Comparison of ENCODE assay signal across 8 cellular contexts in the genomic region with DNA sequence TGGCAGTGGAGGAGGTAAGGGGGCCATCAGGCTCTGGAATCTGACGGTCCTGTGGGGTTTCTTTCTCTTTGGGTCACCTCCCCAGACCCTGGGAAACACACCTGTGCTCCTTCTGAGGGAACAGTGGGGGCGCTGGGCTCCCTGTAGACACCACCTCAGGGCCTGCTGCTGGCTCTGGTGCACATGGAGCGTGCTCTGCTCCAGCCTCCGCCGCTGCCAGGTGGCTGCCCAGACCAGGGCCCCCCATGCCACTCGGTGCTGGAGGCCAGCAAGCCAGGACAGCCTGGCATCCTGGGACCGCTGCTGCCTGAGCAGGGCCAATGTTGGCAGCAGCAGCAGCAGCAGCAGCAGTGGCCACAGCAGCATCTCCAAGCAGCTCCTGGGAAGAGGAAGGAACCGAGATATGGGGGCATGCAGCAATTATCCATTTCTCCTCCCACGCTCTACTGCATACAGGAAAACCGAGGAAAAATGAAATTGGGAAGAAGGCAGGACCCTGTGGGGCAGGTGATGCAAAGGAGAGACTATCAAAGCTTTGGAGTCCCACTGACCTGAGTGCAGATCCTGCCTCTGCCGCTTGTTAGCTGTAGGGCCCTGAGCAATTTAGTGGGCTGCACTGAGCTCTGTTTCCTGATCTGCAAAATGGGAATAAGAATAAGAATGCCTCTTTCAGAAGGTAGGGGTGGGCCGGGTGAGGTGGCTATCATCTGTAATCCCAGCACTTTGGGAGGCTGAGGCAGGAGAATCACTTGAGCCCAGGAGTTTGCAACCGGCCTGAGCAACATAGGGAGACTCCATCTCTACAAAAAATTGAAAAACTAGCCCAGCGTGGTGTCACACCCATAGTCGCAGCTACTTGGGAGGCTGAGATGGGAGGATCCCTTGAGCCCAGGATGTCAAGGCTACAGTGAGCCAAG. TPM values are rescaled to one million over a fixed set of nuclear protein-coding genes. Genes with fewer than 3 reads are reported as not detected.
A peak's percentile ranks its signal among the peaks of the same experiment; 100 is the strongest.
DNase-seq lines count a peak whose midpoint lies in the region; ATAC-seq, FAIRE-seq and TF ChIP-seq lines count a peak whose summit lies in the region.

No MANE protein-coding gene starts in this region.

- H3K27ac ChIP-seq in A673 (ENCODE audit: low read depth, low read length, poor library complexity, severe bottlenecking), result peak overlapping the region; percentile 54
- peak overlapping the region; percentile 83 for H3K27ac ChIP-seq in HL-60 (replicated peaks)
- H3K27ac ChIP-seq in muscle layer of colon (ENCODE audit: low read depth, low read length), result peak overlapping the region; percentile 96

- TF ChIP-seq CTCF in A673 (conservative IDR thresholded peaks at IDR 0.05; ENCODE audit: low read depth, low read length), result no peak
- TF ChIP-seq CTCF in HL-60 (IDR thresholded peaks at IDR 0.05; ENCODE audit: insufficient read depth, low read length), result no peak
- TF ChIP-seq CTCF in bronchial epithelial cell (IDR thresholded peaks at IDR 0.05; ENCODE audit: insufficient read depth, low read length, severe bottlenecking), result no peak

- POLR2A ChIA-PET in A673 (lab: Charles Lee; ENCODE audit: low non-redundant PET), result interaction anchor here (0.5 kb wide), 1 partner anchor 7 kb away, joined by 4 read pairs; no protein-coding TSS in a partner anchor

- intact Hi-C loops in A673 (cut with micrococcal nuclease; ENCODE audit: unreplicated experiment), result no loop called here

- H3K36me3 ChIP-seq in A673 (ENCODE audit: insufficient read depth, low read length, poor library complexity, severe bottlenecking), result no peaks in the 10 kb centered on the region
- no peaks in the 10 kb centered on the region for H3K36me3 ChIP-seq in bronchial epithelial cell (ENCODE audit: control insufficient read depth, insufficient read depth, low read length)
- H3K36me3 ChIP-seq in muscle layer of colon (ENCODE audit: insufficient read depth, low read length), result no peaks in the 10 kb centered on the region

- peak overlapping the region; percentile 46 for H3K9ac ChIP-seq in muscle layer of colon (ENCODE audit: low read length)

- DNase-seq in A673 (ENCODE audit: low spot score) (no peak), HL-60 (ENCODE audit: low read depth in 1 of 2, low spot score in 1 of 2) (no peak), bronchial epithelial cell (ENCODE audit: low read depth) (no peak), activated gamma-delta T cell (lab: John Stamatoyannopoulos, UW) (no peak)

- CTCF ChIA-PET in A673 (lab: Charles Lee), result no interaction called here

- H3K4me3 ChIP-seq in A673 (ENCODE audit: low read depth, low read length, poor library complexity, severe bottlenecking), result peak overlapping the region; percentile 53
- peak overlapping the region; percentile 67 for H3K4me3 ChIP-seq in HL-60 (replicated peaks; ENCODE audit: insufficient read depth, low read length)
- H3K4me3 ChIP-seq in bronchial epithelial cell (ENCODE audit: low read depth, low read length), result peak overlapping the region; percentile 84
- peak overlapping the region; percentile 80 to 81 for H3K4me3 ChIP-seq in muscle layer of colon (ENCODE audit: low read depth in 1 of 2, low read length in 2 of 2)

- no peaks in the 10 kb centered on the region for H3K4me1 ChIP-seq in A673 (ENCODE audit: insufficient read depth, low read length, poor library complexity, severe bottlenecking)
- H3K4me1 ChIP-seq in muscle layer of colon (ENCODE audit: insufficient read depth, low read length), result peaks cover 13% of the 10 kb centered on the region

- FAIRE-seq in bronchial epithelial cell (lab: Jason Lieb, UNC), result no peak

- H3K9me3 ChIP-seq in A673 (ENCODE audit: low read depth, low read length, poor library complexity, severe bottlenecking) (no peaks in the 10 kb centered on the region), muscle layer of colon (ENCODE audit: low read length) (no peaks in the 10 kb centered on the region)

- H3K27me3 ChIP-seq in A673 (replicated peaks; ENCODE audit: insufficient read depth, low read depth, low read length, poor library complexity) (no peaks in the 10 kb centered on the region), HL-60 (ENCODE audit: insufficient read depth, poor library complexity, severe bottlenecking) (no peaks in the 10 kb centered on the region), bronchial epithelial cell (ENCODE audit: control insufficient read depth, insufficient read depth, low read length) (no peaks in the 10 kb centered on the region), muscle layer of colon (ENCODE audit: control insufficient read depth in 1 of 2, insufficient read depth in 2 of 2, low read length in 2 of 2) (no peaks in the 10 kb centered on the region)

- ATAC-seq in GM19351 (IDR thresholded peaks at IDR 0.05; ENCODE audit: unreplicated experiment) (no peak), GM21528 (IDR thresholded peaks at IDR 0.05; ENCODE audit: low FRiP score, unreplicated experiment) (no peak), HG02763 (IDR thresholded peaks at IDR 0.05; ENCODE audit: unreplicated experiment) (no peak)

- BruUV-seq in A673 (replicated peaks; lab: Mats Ljungman, UMichigan), result no TSS peak

RNA-seq across cellular contexts. Expression of gene GHDC, which starts 0.8 kb away (rescaled TPM):
- 3.7 and 3.9 TPM in 2 replicates for total RNA-seq in A673 (2021)
- total RNA-seq in bronchial epithelial cell, result 5.9 and 6.8 TPM in 2 replicates

RNA-seq across cellular contexts. Expression of gene HCRT, which starts 8.2 kb away (rescaled TPM):
- total RNA-seq in A673 (2021) (not detected in 2 replicates), bronchial epithelial cell (not detected in 2 replicates)

RNA-seq across cellular contexts. Expression of gene KCNH4, which starts 12.5 kb away (rescaled TPM):
- total RNA-seq in A673 (2021) (0.28 TPM in 1 of 2 replicates, not detected in the other), bronchial epithelial cell (not detected in 2 replicates)

RNA-seq across cellular contexts. Expression of gene RAB5C, which starts 38.7 kb away (rescaled TPM):
- total RNA-seq in A673 (2021) (65.1 and 67.5 TPM in 2 replicates), bronchial epithelial cell (52.1 and 63.9 TPM in 2 replicates)
